ENCODE assay signal across 8 cellular contexts in the genomic region with DNA sequence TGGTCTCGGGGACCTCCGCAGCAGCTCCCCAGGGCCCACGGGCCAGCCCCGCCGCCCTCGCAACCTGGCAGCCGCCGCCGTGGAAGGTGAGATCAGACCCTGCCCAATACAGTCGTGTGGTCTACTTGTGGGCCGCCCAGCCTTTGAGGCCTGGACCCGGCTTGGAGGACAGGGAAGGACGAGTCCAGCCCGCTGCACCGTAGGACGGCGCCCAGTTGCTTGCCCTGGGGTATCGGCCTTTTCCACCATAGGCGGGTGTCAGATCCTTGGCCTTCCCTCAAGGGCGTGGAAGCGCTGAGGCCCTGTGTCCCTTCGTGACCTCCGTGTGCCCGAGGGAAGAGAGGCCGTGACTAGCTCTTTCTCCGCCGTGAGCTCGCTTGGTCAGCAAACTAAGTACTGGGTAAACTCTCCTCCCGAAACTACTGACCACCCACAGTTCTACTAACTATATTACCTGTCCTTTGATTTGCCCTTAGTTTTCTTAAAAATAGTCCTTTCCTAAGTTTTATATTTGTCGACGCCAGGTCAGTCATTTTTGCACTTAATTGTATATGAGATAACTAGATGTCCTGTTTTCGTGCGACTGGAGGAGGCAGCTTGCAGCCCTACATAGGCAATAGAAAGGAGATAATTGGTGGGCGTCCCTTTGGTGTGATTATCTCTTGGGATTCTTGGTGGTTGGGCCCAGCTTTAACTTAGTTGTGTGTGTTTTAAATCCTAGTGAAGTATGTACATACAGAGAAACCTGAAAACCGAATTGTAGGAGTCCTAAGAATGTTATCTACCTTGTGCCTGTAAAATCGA. TPM values are rescaled to one million over a fixed set of nuclear protein-coding genes. Genes with fewer than 3 reads are reported as not detected.
DNase-seq lines count a peak whose midpoint lies in the region; ATAC-seq, FAIRE-seq and TF ChIP-seq lines count a peak whose summit lies in the region.

No MANE protein-coding gene starts in this region.

- H3K9me3 ChIP-seq in DND-41 (ENCODE audit: insufficient read depth, low read length, severe bottlenecking): no peaks in the 10 kb centered on the region
- no peaks in the 10 kb centered on the region for H3K9me3 ChIP-seq in HCT116 (ENCODE audit: control insufficient read depth in 1 of 2, insufficient read depth in 1 of 2, low read depth in 1 of 2, low read length in 2 of 2)
- no peaks in the 10 kb centered on the region for H3K9me3 ChIP-seq in RWPE2 (ENCODE audit: severe bottlenecking)
- H3K9me3 ChIP-seq in lung (ENCODE audit: control insufficient read depth in 2 of 2, insufficient read depth in 1 of 2, low read length in 1 of 2): no peaks in the 10 kb centered on the region
- no peaks in the 10 kb centered on the region for H3K9me3 ChIP-seq in stomach smooth muscle (ENCODE audit: control insufficient read depth in 2 of 2, low read length in 2 of 2)

- H3K4me3 ChIP-seq in DND-41 (ENCODE audit: low read depth in 1 of 2, low read length in 2 of 2): peak overlapping the region; percentile 82 to 88
- H3K4me3 ChIP-seq in HCT116 (replicated peaks in 1 of 2; ENCODE audit: low read depth in 1 of 2, low read length in 2 of 2): peak overlapping the region; percentile 99 to 100
- H3K4me3 ChIP-seq in RWPE2 (ENCODE audit: severe bottlenecking): peak overlapping the region; percentile 97
- H3K4me3 ChIP-seq in coronary artery: peak overlapping the region; percentile 94
- peak overlapping the region; percentile 97 for H3K4me3 ChIP-seq in lung
- peak overlapping the region; percentile 91 to 99 for H3K4me3 ChIP-seq in stomach smooth muscle (ENCODE audit: low read length in 2 of 2)

- POLR2A ChIA-PET in HCT116 (lab: Charles Lee): interaction anchor here (0.6 to 1.5 kb wide), 3 partner anchors 13 to 27 kb away, joined by 4 to 5 read pairs (median 4); no protein-coding TSS in a partner anchor

- no peak for FAIRE-seq in HTR-8/SVneo (lab: Jason Lieb, UNC)

- DNase-seq in DND-41 (no peak), HCT116 (ENCODE audit: low read depth, low spot score) (no peak), RWPE2 (ENCODE audit: low spot score) (no peak), coronary artery (ENCODE audit: low spot score) (peak; percentile 80), lung (ENCODE audit: low spot score) (peak; percentile 33), HTR-8/SVneo (ENCODE audit: insufficient read length, low spot score) (no peak)

- H3K4me1 ChIP-seq in DND-41 (ENCODE audit: insufficient read depth, low read length): peaks cover 31% of the 10 kb centered on the region
- peaks cover 15 to 26% of the 10 kb centered on the region in 2 experiments for H3K4me1 ChIP-seq in HCT116 (ENCODE audit: control insufficient read depth in 1 of 2, insufficient read depth in 2 of 2, low read length in 2 of 2)
- H3K4me1 ChIP-seq in RWPE2 (ENCODE audit: insufficient read depth, poor library complexity, severe bottlenecking): peaks cover 10% of the 10 kb centered on the region
- H3K4me1 ChIP-seq in lung (ENCODE audit: control insufficient read depth in 2 of 2, insufficient read depth in 2 of 2, low read length in 2 of 2): peaks cover 0 to 3% of the 10 kb centered on the region in 2 donors
- H3K4me1 ChIP-seq in stomach smooth muscle (ENCODE audit: control insufficient read depth, insufficient read depth, low read length): peaks cover 4% of the 10 kb centered on the region

- H3K9ac ChIP-seq in DND-41 (ENCODE audit: low read depth, low read length): peak overlapping the region; percentile 81
- peak overlapping the region; percentile 100 for H3K9ac ChIP-seq in HCT116 (ENCODE audit: low read length)
- peak overlapping the region; percentile 95 to 99 for H3K9ac ChIP-seq in stomach smooth muscle (ENCODE audit: low read length in 2 of 2)

- TF ChIP-seq POLR2A in HCT116 (IDR thresholded peaks at IDR 0.05; ENCODE audit: borderline replicate concordance, extremely low read depth, insufficient read depth, insufficient read length): no peak

- BruUV-seq in HCT116 (replicated peaks; lab: Mats Ljungman, UMichigan): no TSS peak

- H3K36me3 ChIP-seq in DND-41 (ENCODE audit: insufficient read depth, low read length) (peaks cover 50% of the 10 kb centered on the region), HCT116 (ENCODE audit: control insufficient read depth in 1 of 2, insufficient read depth in 2 of 2, low read length in 2 of 2) (peaks cover 36 to 47% of the 10 kb centered on the region in 2 experiments), RWPE2 (ENCODE audit: low read depth) (peaks cover 55% of the 10 kb centered on the region), lung (ENCODE audit: control insufficient read depth in 2 of 2, insufficient read depth in 2 of 2, low read length in 2 of 2) (peaks cover 8 to 21% of the 10 kb centered on the region in 2 donors), stomach smooth muscle (ENCODE audit: control insufficient read depth in 2 of 2, insufficient read depth in 2 of 2, low read length in 2 of 2) (peaks cover 10 to 13% of the 10 kb centered on the region in 2 donors)

- H2AFZ ChIP-seq in DND-41 (ENCODE audit: low read depth, low read length) (peak overlapping the region; percentile 66), HCT116 (ENCODE audit: low read depth, low read length, poor library complexity, severe bottlenecking) (no peak overlapping the region)

- TF ChIP-seq RAD21 in HCT116 (IDR thresholded peaks at IDR 0.05; ENCODE audit: low read depth): no peak

- H3K4me2 ChIP-seq in DND-41 (ENCODE audit: insufficient read depth, low read length) (peak overlapping the region; percentile 82), HCT116 (ENCODE audit: low read length) (peak overlapping the region; percentile 92)

- no peaks in the 10 kb centered on the region for H3K9me2 ChIP-seq in HCT116 (ENCODE audit: insufficient read depth)

- no peak for ATAC-seq in DND-41 (ENCODE audit: insufficient read depth, low read depth)
- no peak; the same call in none of the 2 replicates for ATAC-seq in HCT116
- peak; percentile 3; the same call in 1 of the 3 replicates for ATAC-seq in RWPE2 (ENCODE audit: low read depth)
- peak; percentile 40 for ATAC-seq in lung (ENCODE audit: insufficient read depth, low FRiP score)
- ATAC-seq in HG03378 (IDR thresholded peaks at IDR 0.05; ENCODE audit: unreplicated experiment): no peak

- CTCF ChIA-PET in HCT116 (lab: Charles Lee): interaction anchor here (1.7 to 3.4 kb wide), 2 partner anchors 23 to 27 kb away, joined by 15 to 18 read pairs; no protein-coding TSS in a partner anchor

- peak overlapping the region; percentile 88 for H3K27ac ChIP-seq in DND-41 (ENCODE audit: low read length)
- peak overlapping the region; percentile 91 for H3K27ac ChIP-seq in HCT116 (ENCODE audit: low read depth, low read length)
- H3K27ac ChIP-seq in RWPE2 (ENCODE audit: poor library complexity, severe bottlenecking): peak overlapping the region; percentile 67
- H3K27ac ChIP-seq in coronary artery: peak overlapping the region; percentile 93 to 98
- peak overlapping the region; percentile 96 to 99 for H3K27ac ChIP-seq in lung (ENCODE audit: low read depth in 1 of 2, low read length in 1 of 2)
- H3K27ac ChIP-seq in stomach smooth muscle (ENCODE audit: low read length): peak overlapping the region; percentile 99

- 1% methylated on average over 33 to 36 of the region's 36 CpGs for WGBS in lung, 2 donors

- RAD21 ChIA-PET in HCT116 (lab: Charles Lee; ENCODE audit: low non-redundant PET in 1 of 2, low total read pairs in 2 of 2, uncharacterized antibody in 2 of 2, unreplicated experiment in 2 of 2): no interaction called here

- intact Hi-C loops in HCT116 (cut with micrococcal nuclease): loop anchor here (5.0 kb wide), 1 partner anchor 92 kb away; no protein-coding TSS in a partner anchor

- H4K20me1 ChIP-seq in DND-41 (ENCODE audit: insufficient read depth, low read length): peaks cover 33% of the 10 kb centered on the region
- H4K20me1 ChIP-seq in HCT116 (ENCODE audit: insufficient read depth): peaks cover 28% of the 10 kb centered on the region

- H3K79me2 ChIP-seq in DND-41 (ENCODE audit: insufficient read depth, low read length): peaks cover 51% of the 10 kb centered on the region
- peaks cover 54% of the 10 kb centered on the region for H3K79me2 ChIP-seq in HCT116 (ENCODE audit: insufficient read depth, low read length)

- no peaks in the 10 kb centered on the region for H3K27me3 ChIP-seq in DND-41 (ENCODE audit: insufficient read depth, low read length, poor library complexity)
- no peaks in the 10 kb centered on the region for H3K27me3 ChIP-seq in HCT116 (ENCODE audit: insufficient read depth, low read length)
- no peaks in the 10 kb centered on the region for H3K27me3 ChIP-seq in RWPE2 (ENCODE audit: insufficient read depth, poor library complexity, severe bottlenecking)
- no peaks in the 10 kb centered on the region for H3K27me3 ChIP-seq in lung (ENCODE audit: control insufficient read depth, insufficient read depth)
- no peaks in the 10 kb centered on the region for H3K27me3 ChIP-seq in stomach smooth muscle (ENCODE audit: control insufficient read depth in 1 of 2, insufficient read depth in 2 of 2, low read length in 2 of 2)

- no peak for TF ChIP-seq CTCF in DND-41 (IDR thresholded peaks at IDR 0.05; ENCODE audit: borderline replicate concordance, extremely low read depth, low read length, poor library complexity, severe bottlenecking)
- no peak for TF ChIP-seq CTCF in HCT116 (IDR thresholded peaks at IDR 0.05 in 2 of 3, conservative IDR thresholded peaks at IDR 0.05 in 1 of 3; ENCODE audit: borderline replicate concordance in 1 of 3, insufficient read depth in 1 of 3, low read depth in 2 of 3, low read length in 2 of 3)
- TF ChIP-seq CTCF in RWPE2 (IDR thresholded peaks at IDR 0.05; ENCODE audit: poor library complexity, severe bottlenecking): no peak
- no peak for TF ChIP-seq CTCF in coronary artery (IDR thresholded peaks at IDR 0.05)
- TF ChIP-seq CTCF in lung (IDR thresholded peaks at IDR 0.05; ENCODE audit: control extremely low read depth, extremely low read depth): no peak

TF ChIP-seq in HCT116, 20 proteins besides CTCF, POLR2A, EP300 and RAD21:
- TF ChIP-seq ZFX (IDR thresholded peaks at IDR 0.05): peak; percentile 32
- TF ChIP-seq EZH2 (IDR thresholded peaks at IDR 0.05): no peak
- TF ChIP-seq EGR1 (IDR thresholded peaks at IDR 0.05; ENCODE audit: low read depth): no peak
- TF ChIP-seq TCF7L2 (IDR thresholded peaks at IDR 0.05; ENCODE audit: borderline replicate concordance, extremely low read depth, insufficient read depth, insufficient read length): no peak
- TF ChIP-seq, protein P1, sequence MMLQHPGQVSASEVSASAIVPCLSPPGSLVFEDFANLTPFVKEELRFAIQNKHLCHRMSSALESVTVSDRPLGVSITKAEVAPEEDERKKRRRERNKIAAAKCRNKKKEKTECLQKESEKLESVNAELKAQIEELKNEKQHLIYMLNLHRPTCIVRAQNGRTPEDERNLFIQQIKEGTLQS (IDR thresholded peaks at IDR 0.05): no peak
- no peak for TF ChIP-seq CEBPB (IDR thresholded peaks at IDR 0.05; ENCODE audit: low read depth)

RNA-seq across cellular contexts. Expression of a gene that starts 0.8 kb away (rescaled TPM):
- 927 TPM for total RNA-seq in HCT116 (2021; ENCODE audit: unreplicated experiment)
- polyA plus RNA-seq in HCT116 (2012): 672 and 706 TPM in 2 replicates
- 100 to 1,000 TPM; 331 to 575 TPM for total RNA-seq in lung
- polyA plus RNA-seq in lung: 100 to 1,000 TPM; 359 to 378 TPM

RNA-seq across cellular contexts. Expression of a gene that starts 50.3 kb away (rescaled TPM):
- total RNA-seq in HCT116 (2021; ENCODE audit: unreplicated experiment) (14.5 TPM), lung (10 to 100 TPM; 14.9 to 26.6 TPM)
- polyA plus RNA-seq in HCT116 (2012): 3.9 and 5.7 TPM in 2 replicates
- 10 to 100 TPM; 15.4 to 15.7 TPM for polyA plus RNA-seq in lung

RNA-seq across cellular contexts. Expression of a gene that starts 50.8 kb away (rescaled TPM):
- total RNA-seq in HCT116 (2021; ENCODE audit: unreplicated experiment) (13.9 TPM), lung (10 to 100 TPM; 15.4 to 53.2 TPM)
- polyA plus RNA-seq in HCT116 (2012): 3.6 and 4.7 TPM in 2 replicates
- polyA plus RNA-seq in lung: 10 to 100 TPM in 1 of 2 donors, 1 to 10 TPM in 1; 6.6 to 12.0 TPM

Comparison
In these comparisons a context has a peak if more than half of its experiments do, and no peak if none do; other contexts are left out.
1. ATAC-seq: peak in RWPE2 (single experiment) and lung (single experiment); none in DND-41 (single experiment), HCT116 (single experiment) and HG03378 (single experiment).
2. DNase-seq: peak in coronary artery (single experiment) and lung (single experiment); none in DND-41 (single experiment), HCT116 (single experiment), RWPE2 (single experiment) and HTR-8/SVneo (single experiment).
3. Peak in every context shown above with its lines, with median percentiles within 50 percentile points of each other: H3K27ac ChIP-seq, H3K4me3 ChIP-seq and H3K9ac ChIP-seq.